Comparison of ENCODE assay signal across 8 cellular contexts in the genomic region with DNA sequence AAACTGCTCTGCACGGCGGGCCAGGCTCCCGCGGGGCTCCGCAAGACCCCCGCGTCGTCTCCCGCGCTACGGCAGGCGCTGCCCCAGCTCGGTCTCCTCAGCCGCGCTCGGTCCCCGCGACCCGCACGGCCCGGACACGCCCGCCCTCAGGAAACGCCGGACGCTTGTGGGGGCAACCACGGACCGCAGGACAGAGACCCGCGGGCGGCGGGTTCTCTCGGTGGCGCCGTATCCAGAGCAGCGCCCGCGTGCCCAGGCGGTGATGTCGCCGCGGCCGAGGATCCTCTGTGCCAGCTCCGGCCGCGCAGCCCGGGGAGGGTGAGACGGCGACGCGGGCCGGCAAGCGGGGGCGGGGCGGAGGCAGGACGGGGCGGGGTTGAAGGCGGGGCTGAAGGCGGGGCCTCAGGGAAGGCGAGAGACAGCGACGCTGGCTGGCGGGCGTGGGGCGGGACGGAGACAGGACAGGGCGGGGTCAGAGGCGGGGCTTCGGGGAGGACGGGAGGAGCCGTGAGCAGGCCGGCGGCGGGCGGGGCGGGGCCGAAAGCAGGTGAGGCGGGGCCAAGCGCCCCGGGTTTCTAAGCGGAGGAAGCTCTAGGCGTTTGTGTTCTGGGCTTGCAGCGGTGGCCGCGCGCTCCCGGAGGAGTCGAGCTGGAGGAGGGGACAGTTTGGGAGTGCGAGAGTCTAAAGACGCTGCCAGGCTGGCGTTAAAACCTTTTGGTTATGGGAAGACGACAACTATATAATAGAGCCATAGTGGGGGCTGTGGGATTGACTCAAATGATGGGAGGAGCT. TPM values are rescaled to one million over a fixed set of nuclear protein-coding genes. Genes with fewer than 3 reads are reported as not detected.
DNase-seq lines count a peak whose midpoint lies in the region; ATAC-seq and TF ChIP-seq lines count a peak whose summit lies in the region.

A gene (minus strand): TSS at position 289 of the 792 bp plus-strand sequence. CDS start 2,112 bp downstream, outside the sequence.

- DNase-seq in DMS53 (lab: John Stamatoyannopoulos, UW) (peak; percentile 99), KG1 (lab: John Stamatoyannopoulos, UW) (peak; percentile 20), SHP77 (lab: John Stamatoyannopoulos, UW) (peak; percentile 82 to 86), foreskin fibroblast (peak; percentile 96 to 99)
- DNase-seq in activated gamma-delta T cell treated with anti-CD3 and anti-CD28 coated beads, Interleukin-2, amount 50 U/mL, for 16 hours (ENCODE audit: low read depth): peak; percentile 98
- DNase-seq in stimulated activated naive CD8-positive, alpha-beta T cell treated with anti-CD3 and anti-CD28 coated beads, Interleukin-15, Interleukin-2, amounts not matched to agents 100 U/mL and 50 U/mL, for 24 hours: peak; percentile 99

- H2AFZ ChIP-seq in neural cell (ENCODE audit: low read depth, low read length): peak within 1 kb of the TSS; percentile 66

- peak; percentile 66 for TF ChIP-seq RAD21 in neural cell (conservative IDR thresholded peaks at IDR 0.05)

- ATAC-seq in GM21786 (IDR thresholded peaks at IDR 0.05; ENCODE audit: unreplicated experiment): peak; percentile 89
- ATAC-seq in stimulated activated naive CD8-positive, alpha-beta T cell treated with anti-CD3 and anti-CD28 coated beads, Interleukin-15, Interleukin-2, amounts not matched to agents 100 U/mL and 50 U/mL, for 24 hours: peak; percentile 99

- H3K27me3 ChIP-seq in neural cell (ENCODE audit: insufficient read depth, low read depth, low read length): no peaks in the 10 kb centered on the region

- no peaks in the 10 kb centered on the region for H3K36me3 ChIP-seq in neural cell (ENCODE audit: insufficient read depth, low read length)

- peaks cover 42% of the 10 kb centered on the region for H3K79me2 ChIP-seq in neural cell (replicated peaks; ENCODE audit: insufficient read depth, low read length)

- peak within 1 kb of the TSS; percentile 88 for H3K27ac ChIP-seq in neural cell (ENCODE audit: low read length)

- no peaks in the 10 kb centered on the region for H4K20me1 ChIP-seq in neural cell (ENCODE audit: insufficient read depth)

- H3K4me2 ChIP-seq in neural cell (ENCODE audit: low read length): peak within 1 kb of the TSS; percentile 95

- H3K9ac ChIP-seq in neural cell (ENCODE audit: low read length): peak within 1 kb of the TSS; percentile 84

- no peaks in the 10 kb centered on the region for H3K9me3 ChIP-seq in neural cell (ENCODE audit: low read length)

- no peaks in the 10 kb centered on the region for H3K9me2 ChIP-seq in neural cell (ENCODE audit: insufficient read depth, low read length)

- peak; percentile 10 for TF ChIP-seq EP300 in neural cell (conservative IDR thresholded peaks at IDR 0.05; ENCODE audit: poor library complexity, severe bottlenecking)

- H3F3A ChIP-seq in neural cell (ENCODE audit: insufficient read depth, low read length, poor library complexity, severe bottlenecking): peaks cover 3% of the 10 kb centered on the region

- no peak for TF ChIP-seq CTCF in foreskin fibroblast (IDR thresholded peaks at IDR 0.05; ENCODE audit: low read depth, low read length)
- no peak for TF ChIP-seq CTCF in neural cell (IDR thresholded peaks at IDR 0.05; ENCODE audit: poor library complexity, severe bottlenecking)

- peak within 1 kb of the TSS; percentile 75 to 90 for H3K4me3 ChIP-seq in foreskin fibroblast (ENCODE audit: low read depth in 1 of 2, low read length in 2 of 2)
- H3K4me3 ChIP-seq in neural cell (ENCODE audit: low read length): peak within 1 kb of the TSS; percentile 87

TF ChIP-seq in neural cell, 6 proteins besides CTCF, POLR2A, EP300 and RAD21:
- TF ChIP-seq MXI1 (conservative IDR thresholded peaks at IDR 0.05; ENCODE audit: poor library complexity, severe bottlenecking): peak; percentile 19
- no peak for TF ChIP-seq SMC3 (conservative IDR thresholded peaks at IDR 0.05; ENCODE audit: poor library complexity)
- TF ChIP-seq EZH2 (IDR thresholded peaks at IDR 0.05; ENCODE audit: borderline replicate concordance, insufficient read depth, low read length, poor library complexity, severe bottlenecking): no peak
- TF ChIP-seq, protein P1, sequence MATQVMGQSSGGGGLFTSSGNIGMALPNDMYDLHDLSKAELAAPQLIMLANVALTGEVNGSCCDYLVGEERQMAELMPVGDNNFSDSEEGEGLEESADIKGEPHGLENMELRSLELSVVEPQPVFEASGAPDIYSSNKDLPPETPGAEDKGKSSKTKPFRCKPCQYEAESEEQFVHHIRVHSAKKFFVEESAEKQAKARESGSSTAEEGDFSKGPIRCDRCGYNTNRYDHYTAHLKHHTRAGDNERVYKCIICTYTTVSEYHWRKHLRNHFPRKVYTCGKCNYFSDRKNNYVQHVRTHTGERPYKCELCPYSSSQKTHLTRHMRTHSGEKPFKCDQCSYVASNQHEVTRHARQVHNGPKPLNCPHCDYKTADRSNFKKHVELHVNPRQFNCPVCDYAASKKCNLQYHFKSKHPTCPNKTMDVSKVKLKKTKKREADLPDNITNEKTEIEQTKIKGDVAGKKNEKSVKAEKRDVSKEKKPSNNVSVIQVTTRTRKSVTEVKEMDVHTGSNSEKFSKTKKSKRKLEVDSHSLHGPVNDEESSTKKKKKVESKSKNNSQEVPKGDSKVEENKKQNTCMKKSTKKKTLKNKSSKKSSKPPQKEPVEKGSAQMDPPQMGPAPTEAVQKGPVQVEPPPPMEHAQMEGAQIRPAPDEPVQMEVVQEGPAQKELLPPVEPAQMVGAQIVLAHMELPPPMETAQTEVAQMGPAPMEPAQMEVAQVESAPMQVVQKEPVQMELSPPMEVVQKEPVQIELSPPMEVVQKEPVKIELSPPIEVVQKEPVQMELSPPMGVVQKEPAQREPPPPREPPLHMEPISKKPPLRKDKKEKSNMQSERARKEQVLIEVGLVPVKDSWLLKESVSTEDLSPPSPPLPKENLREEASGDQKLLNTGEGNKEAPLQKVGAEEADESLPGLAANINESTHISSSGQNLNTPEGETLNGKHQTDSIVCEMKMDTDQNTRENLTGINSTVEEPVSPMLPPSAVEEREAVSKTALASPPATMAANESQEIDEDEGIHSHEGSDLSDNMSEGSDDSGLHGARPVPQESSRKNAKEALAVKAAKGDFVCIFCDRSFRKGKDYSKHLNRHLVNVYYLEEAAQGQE (IDR thresholded peaks at IDR 0.05; ENCODE audit: borderline replicate concordance): no peak
- TF ChIP-seq TAF1 (IDR thresholded peaks at IDR 0.05; ENCODE audit: low read depth): peak; percentile 41
- TF ChIP-seq POLR2AphosphoS5 (IDR thresholded peaks at IDR 0.05): peak; percentile 66

RNA-seq across cellular contexts. Expression of the gene that starts here (rescaled TPM):
- 31.2 and 33.6 TPM in 2 replicates for polyA plus RNA-seq in neural cell
- 214 and 259 TPM in 2 replicates for polyA minus RNA-seq in neural cell

Comparison
In these comparisons a context has a peak if more than half of its experiments do, and no peak if none do; other contexts are left out.
1. Peak in every context shown above with its lines: DNase-seq, ATAC-seq, H3K4me3 ChIP-seq and H3K27ac ChIP-seq.
2. DNase-seq: peak in every context shown above with its lines; median percentile 99 in DMS53; 99 in stimulated activated naive CD8-positive, alpha-beta T cell treated with anti-CD3 and anti-CD28 coated beads, Interleukin-15, Interleukin-2, amounts not matched to agents 100 U/mL and 50 U/mL, for 24 hours; 98 in activated gamma-delta T cell treated with anti-CD3 and anti-CD28 coated beads, Interleukin-2, amount 50 U/mL, for 16 hours; 98 in foreskin fibroblast; 84 in SHP77; 20 in KG1.